15 cellular contexts compared by ENCODE assay signal in the genomic region with DNA sequence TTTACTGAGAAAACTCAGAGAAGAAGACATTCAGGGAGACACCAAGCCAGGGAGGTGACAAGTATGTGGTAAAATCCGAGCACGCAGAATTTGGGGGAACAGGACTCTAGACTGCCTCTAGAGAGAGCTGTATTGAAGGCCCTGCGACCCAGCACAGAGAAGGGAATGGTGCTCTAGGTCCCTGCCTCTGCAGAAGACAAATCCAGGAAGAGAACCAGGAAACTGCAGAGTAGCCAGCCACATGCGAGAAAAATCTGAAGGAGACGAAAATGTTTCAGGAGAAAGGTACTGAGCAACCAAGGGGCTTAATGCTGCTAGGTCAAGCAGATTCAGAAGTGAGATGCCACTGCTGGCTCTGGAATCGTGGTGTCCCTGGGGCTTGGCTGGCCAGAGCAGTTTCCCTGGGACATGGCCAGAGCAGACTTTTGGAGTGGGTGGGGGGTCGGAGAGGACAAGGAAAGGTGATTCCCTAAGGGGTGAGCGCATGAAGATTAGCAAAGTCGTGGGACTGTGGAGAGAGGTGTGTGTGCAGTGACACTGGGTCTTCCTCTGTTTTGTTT.
A peak's percentile ranks its signal among the peaks of the same experiment; 100 is the strongest.
DNase-seq lines count a peak whose midpoint lies in the region; ATAC-seq and TF ChIP-seq lines count a peak whose summit lies in the region.
"Had no signal": no experiment of that assay in that cellular context is flagged by ENCODE, and none has a peak within 500 bp of the region (broad histone marks: within the 10 kb centered on the region; RNA-seq: fewer than 3 reads in every experiment).

No MANE protein-coding gene starts in this region.

- H3K9me3 ChIP-seq in T-helper 17 cell (ENCODE audit: control insufficient read depth, low read length, poor library complexity, severe bottlenecking) (no peaks in the 10 kb centered on the region), tibial artery (no peaks in the 10 kb centered on the region)
- H3K9me3 ChIP-seq: BE2C, ovary had no signal

- no peaks in the 10 kb centered on the region for H3K36me3 Mint-ChIP-seq in activated naive CD4-positive, alpha-beta T cell treated with anti-CD3 and anti-CD28 coated beads, Interleukin-2, amount 50 U/mL, for 24 hours
- H3K36me3 Mint-ChIP-seq in T-helper 17 cell (ENCODE audit: low read depth): no peaks in the 10 kb centered on the region
- peaks cover 3% of the 10 kb centered on the region for H3K36me3 Mint-ChIP-seq in endothelial cell (ENCODE audit: low read depth, unreplicated experiment)

- ATAC-seq in T-helper 17 cell: peak; percentile 52

- H3K27ac ChIP-seq in tibial artery: peak overlapping the region; percentile 43
- H3K27ac ChIP-seq: ovary had no signal

- no peak overlapping the region for H3K4me3 ChIP-seq in tibial artery
- H3K4me3 ChIP-seq: ovary had no signal

- in situ Hi-C loops in ACHN (cut with HindIII; ENCODE audit: low pct_ligation_motif_present, low pct_unique_long_range_greater_than_20kb, low sequenced_read_pairs): no loop called here

- DNase-seq in activated naive CD4-positive, alpha-beta T cell treated with Interleukin-2 at 50 U/mL for 16 hours: no peak
- no peak for DNase-seq in T-helper 17 cell
- DNase-seq in endothelial cell (ENCODE audit: low spot score): no peak
- DNase-seq in tibial artery: no peak
- DNase-seq in ACHN: no peak
- DNase-seq in AG20443 (ENCODE audit: low spot score): no peak
- DNase-seq in stimulated activated CD8-positive, alpha-beta memory T cell treated with anti-CD3 and anti-CD28 coated beads, Interleukin-4, amount 100 ng/mL, for 48 hours: no peak
- DNase-seq: BE2C, DMS79, NCI-H1930, NCI-H748 treated with DMSO at 0.1 percent for 48 hours, ovary, small intestine, T1000 had no signal

- H3K36me3 ChIP-seq in tibial artery: no peaks in the 10 kb centered on the region
- H3K36me3 ChIP-seq: BE2C, ovary had no signal

- peaks cover 38% of the 10 kb centered on the region for H3K4me1 Mint-ChIP-seq in activated naive CD4-positive, alpha-beta T cell treated with anti-CD3 and anti-CD28 coated beads, Interleukin-2, amount 50 U/mL, for 24 hours
- H3K4me1 Mint-ChIP-seq in T-helper 17 cell (peaks cover 39% of the 10 kb centered on the region), endothelial cell (ENCODE audit: unreplicated experiment) (peaks cover 23% of the 10 kb centered on the region)

- H3K4me1 ChIP-seq in tibial artery: peaks cover 0 to 28% (median 3%) of the 10 kb centered on the region in 4 donors
- H3K4me1 ChIP-seq: BE2C had no signal

- no peaks in the 10 kb centered on the region for H3K9me3 Mint-ChIP-seq in activated naive CD4-positive, alpha-beta T cell treated with anti-CD3 and anti-CD28 coated beads, Interleukin-2, amount 50 U/mL, for 24 hours
- no peaks in the 10 kb centered on the region for H3K9me3 Mint-ChIP-seq in endothelial cell (ENCODE audit: unreplicated experiment)

- no peaks in the 10 kb centered on the region for H3K27me3 Mint-ChIP-seq in activated naive CD4-positive, alpha-beta T cell treated with anti-CD3 and anti-CD28 coated beads, Interleukin-2, amount 50 U/mL, for 24 hours
- H3K27me3 Mint-ChIP-seq in T-helper 17 cell: no peaks in the 10 kb centered on the region
- no peaks in the 10 kb centered on the region for H3K27me3 Mint-ChIP-seq in endothelial cell (ENCODE audit: unreplicated experiment)

- TF ChIP-seq CTCF in endothelial cell (IDR thresholded peaks at IDR 0.05; ENCODE audit: unreplicated experiment) (no peak), tibial artery (IDR thresholded peaks at IDR 0.05) (no peak)

- no peak overlapping the region for H3K27ac Mint-ChIP-seq in activated naive CD4-positive, alpha-beta T cell treated with anti-CD3 and anti-CD28 coated beads, Interleukin-2, amount 50 U/mL, for 24 hours
- H3K27ac Mint-ChIP-seq in T-helper 17 cell (peak overlapping the region; percentile 95), endothelial cell (ENCODE audit: unreplicated experiment) (peak overlapping the region; percentile 1)

- peak overlapping the region; percentile 3 for H3K4me3 Mint-ChIP-seq in activated naive CD4-positive, alpha-beta T cell treated with anti-CD3 and anti-CD28 coated beads, Interleukin-2, amount 50 U/mL, for 24 hours
- H3K4me3 Mint-ChIP-seq in T-helper 17 cell: no peak overlapping the region
- no peak overlapping the region for H3K4me3 Mint-ChIP-seq in endothelial cell (ENCODE audit: unreplicated experiment)

- intact Hi-C loops in tibial artery (cut with DNase I; ENCODE audit: low total_unique reads): no loop called here

- no peaks in the 10 kb centered on the region for H3K27me3 ChIP-seq in tibial artery
- H3K27me3 ChIP-seq: BE2C, ovary had no signal
